15 cellular contexts compared by ENCODE assay signal in the genomic region with DNA sequence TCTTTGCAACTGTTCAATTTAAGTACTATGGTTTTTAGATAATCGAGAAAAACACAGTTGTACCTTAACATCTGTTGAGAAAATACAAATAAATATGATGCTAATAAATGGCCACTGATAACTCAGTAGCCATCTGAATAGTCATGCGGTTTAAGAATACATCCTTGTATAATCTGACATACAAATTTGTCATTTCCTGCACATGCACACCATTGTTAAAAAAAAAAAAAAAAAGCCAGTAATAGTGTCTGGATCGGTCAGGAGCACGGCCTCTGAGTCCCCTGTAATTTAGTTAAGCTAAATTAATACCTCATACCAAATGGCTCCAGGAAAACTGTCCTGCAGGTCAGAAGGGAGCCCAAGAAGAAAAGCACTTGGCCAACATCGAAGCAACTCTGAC. TPM values are rescaled to one million over a fixed set of nuclear protein-coding genes. Genes with fewer than 3 reads are reported as not detected.
DNase-seq lines count a peak whose midpoint lies in the region; ATAC-seq and TF ChIP-seq lines count a peak whose summit lies in the region.
"Had no signal": no experiment of that assay in that cellular context is flagged by ENCODE, and none has a peak within 500 bp of the region (broad histone marks: within the 10 kb centered on the region; RNA-seq: fewer than 3 reads in every experiment).

No MANE protein-coding gene starts in this region.

- no peaks in the 10 kb centered on the region for H3K9me2 ChIP-seq in GM23338 (ENCODE audit: insufficient read depth)

- no peaks in the 10 kb centered on the region for H3K27me3 Mint-ChIP-seq in CD4-positive, alpha-beta memory T cell
- H3K27me3 Mint-ChIP-seq in GM23338 (ENCODE audit: insufficient read depth, low read depth, poor library complexity) (no peaks in the 10 kb centered on the region), mesothelial cell of epicardium (ENCODE audit: low read depth) (no peaks in the 10 kb centered on the region)
- H3K27me3 Mint-ChIP-seq in activated naive CD8-positive, alpha-beta T cell treated with anti-CD3 and anti-CD28 coated beads, Interleukin-2, amount 50 U/mL, for 24 hours = no peaks in the 10 kb centered on the region
- H3K27me3 Mint-ChIP-seq: memory B cell had no signal

- CTCF ChIA-PET in CD4-positive, alpha-beta memory T cell (lab: Charles Lee; ENCODE audit: partially characterized antibody) = interaction anchor here (1.3 to 6.1 kb wide), 3 partner anchors 14 to 159 kb away, joined by 3 to 50 read pairs (median 10); no protein-coding TSS in a partner anchor

- no peak overlapping the region for H3K27ac ChIP-seq in CD4-positive, alpha-beta memory T cell (ENCODE audit: low read depth, low read length)
- H3K27ac ChIP-seq in GM23338 (ENCODE audit: low read depth) = peak overlapping the region; percentile 52; the same call in 1 of the 2 replicates
- H3K27ac ChIP-seq: C4-2B, neural progenitor cell, right atrium auricular region, suprapubic skin had no signal

- H3K79me2 ChIP-seq in GM23338 (replicated peaks; ENCODE audit: insufficient read depth) = no peaks in the 10 kb centered on the region

- peaks cover 12% of the 10 kb centered on the region for H4K20me1 ChIP-seq in GM23338 (replicated peaks; ENCODE audit: insufficient read depth)

- no peak for ATAC-seq in GM23338
- ATAC-seq in activated naive CD8-positive, alpha-beta T cell treated with anti-CD3 and anti-CD28 coated beads, Interleukin-2, amount 50 U/mL, for 24 hours = no peak

- no peak for DNase-seq in CD4-positive, alpha-beta memory T cell
- no peak for DNase-seq in GM23338 (ENCODE audit: low spot score)
- DNase-seq in activated naive CD8-positive, alpha-beta T cell treated with anti-CD3 and anti-CD28 coated beads, Interleukin-2, amount 50 U/mL, for 24 hours = no peak
- DNase-seq in mesothelial cell of epicardium (ENCODE audit: low spot score in 2 of 2, unreplicated experiment in 2 of 2) = no peak
- no peak for DNase-seq in islet precursor cell
- DNase-seq in MG63 = no peak
- DNase-seq in NCI-H2227 (lab: John Stamatoyannopoulos, UW; ENCODE audit: unreplicated experiment) = no peak
- DNase-seq: central memory CD4-positive, alpha-beta T cell; NCI-H2029 treated with DMSO at 0.1 percent for 48 hours; NCI-H69 had no signal

- no peaks in the 10 kb centered on the region for H3K27me3 ChIP-seq in CD4-positive, alpha-beta memory T cell (ENCODE audit: insufficient read depth, low read length)
- no peaks in the 10 kb centered on the region for H3K27me3 ChIP-seq in GM23338 (ENCODE audit: insufficient read depth)
- H3K27me3 ChIP-seq in MG63 = no peaks in the 10 kb centered on the region
- H3K27me3 ChIP-seq: neural progenitor cell, right atrium auricular region, suprapubic skin had no signal

- H3K9me3 ChIP-seq in CD4-positive, alpha-beta memory T cell (ENCODE audit: control insufficient read depth in 1 of 2, low read length in 2 of 2) = no peaks in the 10 kb centered on the region
- H3K9me3 ChIP-seq in MG63 = no peaks in the 10 kb centered on the region
- H3K9me3 ChIP-seq: right atrium auricular region, suprapubic skin had no signal

- TF ChIP-seq CTCF in GM23338 (conservative IDR thresholded peaks at IDR 0.05; ENCODE audit: low read depth in 2 of 2) (no peak), mesothelial cell of epicardium (IDR thresholded peaks at IDR 0.05; ENCODE audit: unreplicated experiment) (no peak)

- no peak overlapping the region for H3K4me2 ChIP-seq in GM23338
- H3K4me2 ChIP-seq: neural progenitor cell had no signal

- intact Hi-C loops in CD4-positive, alpha-beta memory T cell (cut with micrococcal nuclease) = no loop called here

- POLR2A ChIA-PET in CD4-positive, alpha-beta memory T cell (lab: Charles Lee; ENCODE audit: partially characterized antibody) = interaction anchor here (2.3 kb wide), 1 partner anchor 158 kb away, joined by 11 read pairs; no protein-coding TSS in a partner anchor

- peaks cover 46% of the 10 kb centered on the region for H3K36me3 ChIP-seq in CD4-positive, alpha-beta memory T cell (ENCODE audit: insufficient read depth, low read length)
- peaks cover 61% of the 10 kb centered on the region for H3K36me3 ChIP-seq in GM23338 (ENCODE audit: insufficient read depth)
- peaks cover 94% of the 10 kb centered on the region for H3K36me3 ChIP-seq in MG63

- no peak overlapping the region for H3K4me3 ChIP-seq in CD4-positive, alpha-beta memory T cell (ENCODE audit: low read length in 2 of 2)
- no peak overlapping the region for H3K4me3 ChIP-seq in GM23338
- H3K4me3 ChIP-seq in MG63 = no peak overlapping the region
- H3K4me3 ChIP-seq: neural progenitor cell, right atrium auricular region, suprapubic skin had no signal

- peaks cover 23% of the 10 kb centered on the region for H3F3A ChIP-seq in GM23338 (replicated peaks; ENCODE audit: low read depth)

- H3K4me3 Mint-ChIP-seq in CD4-positive, alpha-beta memory T cell = peak overlapping the region in 4 of 8 donors; percentile 21 to 73 (median 31)
- H3K4me3 Mint-ChIP-seq in GM23338 (no peak overlapping the region), mesothelial cell of epicardium (no peak overlapping the region)
- no peak overlapping the region for H3K4me3 Mint-ChIP-seq in activated naive CD8-positive, alpha-beta T cell treated with anti-CD3 and anti-CD28 coated beads, Interleukin-2, amount 50 U/mL, for 24 hours
- H3K4me3 Mint-ChIP-seq: memory B cell, neural progenitor cell had no signal

- H3K27ac Mint-ChIP-seq in CD4-positive, alpha-beta memory T cell = peak overlapping the region; percentile 17 to 90 (median 86)
- H3K27ac Mint-ChIP-seq in GM23338 (no peak overlapping the region; the same call in 1 of the 2 replicates), mesothelial cell of epicardium (peak overlapping the region; percentile 90)
- H3K27ac Mint-ChIP-seq in activated naive CD8-positive, alpha-beta T cell treated with anti-CD3 and anti-CD28 coated beads, Interleukin-2, amount 50 U/mL, for 24 hours = peak overlapping the region; percentile 84
- H3K27ac Mint-ChIP-seq: memory B cell, neural progenitor cell had no signal

- H3K4me1 ChIP-seq in CD4-positive, alpha-beta memory T cell (ENCODE audit: insufficient read depth, low read length) = no peaks in the 10 kb centered on the region
- no peaks in the 10 kb centered on the region for H3K4me1 ChIP-seq in GM23338 (ENCODE audit: insufficient read depth)
- H3K4me1 ChIP-seq: neural progenitor cell, right atrium auricular region, suprapubic skin had no signal

- no peaks in the 10 kb centered on the region for H3K9me3 Mint-ChIP-seq in CD4-positive, alpha-beta memory T cell
- H3K9me3 Mint-ChIP-seq in GM23338 (no peaks in the 10 kb centered on the region), mesothelial cell of epicardium (no peaks in the 10 kb centered on the region)
- H3K9me3 Mint-ChIP-seq in activated naive CD8-positive, alpha-beta T cell treated with anti-CD3 and anti-CD28 coated beads, Interleukin-2, amount 50 U/mL, for 24 hours = no peaks in the 10 kb centered on the region
- H3K9me3 Mint-ChIP-seq: memory B cell, neural progenitor cell had no signal

- peaks cover 17 to 20% (median 19%) of the 10 kb centered on the region in 4 donors for H3K4me1 Mint-ChIP-seq in CD4-positive, alpha-beta memory T cell
- H3K4me1 Mint-ChIP-seq in GM23338 = peaks cover 9% of the 10 kb centered on the region; the same call in 2 of the 3 replicates
- H3K4me1 Mint-ChIP-seq in activated naive CD8-positive, alpha-beta T cell treated with anti-CD3 and anti-CD28 coated beads, Interleukin-2, amount 50 U/mL, for 24 hours = peaks cover 67% of the 10 kb centered on the region
- H3K4me1 Mint-ChIP-seq in mesothelial cell of epicardium = peaks cover 21% of the 10 kb centered on the region
- H3K4me1 Mint-ChIP-seq: neural progenitor cell had no signal

- H3K36me3 Mint-ChIP-seq in CD4-positive, alpha-beta memory T cell = peaks cover 43 to 77% of the 10 kb centered on the region in 2 donors
- H3K36me3 Mint-ChIP-seq in GM23338 (ENCODE audit: low read depth) (peaks cover 91% of the 10 kb centered on the region), mesothelial cell of epicardium (peaks cover 34% of the 10 kb centered on the region)
- H3K36me3 Mint-ChIP-seq in activated naive CD8-positive, alpha-beta T cell treated with anti-CD3 and anti-CD28 coated beads, Interleukin-2, amount 50 U/mL, for 24 hours (ENCODE audit: low read depth) = peaks cover 78% of the 10 kb centered on the region

- H2AFZ ChIP-seq in GM23338 = no peak overlapping the region
- H2AFZ ChIP-seq: neural progenitor cell had no signal

TF ChIP-seq in GM23338, 12 proteins besides CTCF, POLR2A, EP300 and RAD21 (continues in another document):
- TF ChIP-seq POLR2AphosphoS5 (IDR thresholded peaks at IDR 0.05; ENCODE audit: low read depth) = no peak
- TF ChIP-seq ZNF331 (CRISPR knock-in tag; IDR thresholded peaks at IDR 0.05; ENCODE audit: low read depth) = no peak

RNA-seq across cellular contexts. Expression of a gene that starts 16.8 kb away (rescaled TPM):
- total RNA-seq in CD4-positive, alpha-beta memory T cell = 10 to 100 TPM; 17.2 TPM
- 10 to 100 TPM; 13.5 to 17.5 TPM for polyA plus RNA-seq in CD4-positive, alpha-beta memory T cell
- total RNA-seq in GM23338 (2014; rRNA removed; shearing (Covaris generic)) = 53.2 and 56.4 TPM in 2 replicates
- polyA plus RNA-seq in GM23338 (2016; fragmentation: Nextera tagmentation; extraction: Ambion mirVana) = 35.0 and 35.1 TPM in 2 replicates
- 20.1 to 22.8 TPM (median 21.9 TPM) in 3 replicates for total RNA-seq in mesothelial cell of epicardium
- 28.9 and 46.2 TPM in 2 replicates for total RNA-seq in MG63 (2014; rRNA removed; shearing (Covaris generic); ENCODE audit: low replicate concordance)

RNA-seq across cellular contexts. Expression of a gene that starts 27.6 kb away (rescaled TPM):
- total RNA-seq in CD4-positive, alpha-beta memory T cell = 10 to 100 TPM; 24.4 to 31.5 TPM
- polyA plus RNA-seq in CD4-positive, alpha-beta memory T cell = 10 to 100 TPM; 18.7 to 23.3 TPM
- 53.2 and 60.8 TPM in 2 replicates for total RNA-seq in GM23338 (2014; rRNA removed; shearing (Covaris generic))
- polyA plus RNA-seq in GM23338 (2016; fragmentation: Nextera tagmentation; extraction: Ambion mirVana) = 36.6 and 38.8 TPM in 2 replicates
- 31.9 to 38.2 TPM (median 37.1 TPM) in 3 replicates for total RNA-seq in mesothelial cell of epicardium
- 131 and 158 TPM in 2 replicates for total RNA-seq in MG63 (2014; rRNA removed; shearing (Covaris generic); ENCODE audit: low replicate concordance)
